In the genomic region with DNA sequence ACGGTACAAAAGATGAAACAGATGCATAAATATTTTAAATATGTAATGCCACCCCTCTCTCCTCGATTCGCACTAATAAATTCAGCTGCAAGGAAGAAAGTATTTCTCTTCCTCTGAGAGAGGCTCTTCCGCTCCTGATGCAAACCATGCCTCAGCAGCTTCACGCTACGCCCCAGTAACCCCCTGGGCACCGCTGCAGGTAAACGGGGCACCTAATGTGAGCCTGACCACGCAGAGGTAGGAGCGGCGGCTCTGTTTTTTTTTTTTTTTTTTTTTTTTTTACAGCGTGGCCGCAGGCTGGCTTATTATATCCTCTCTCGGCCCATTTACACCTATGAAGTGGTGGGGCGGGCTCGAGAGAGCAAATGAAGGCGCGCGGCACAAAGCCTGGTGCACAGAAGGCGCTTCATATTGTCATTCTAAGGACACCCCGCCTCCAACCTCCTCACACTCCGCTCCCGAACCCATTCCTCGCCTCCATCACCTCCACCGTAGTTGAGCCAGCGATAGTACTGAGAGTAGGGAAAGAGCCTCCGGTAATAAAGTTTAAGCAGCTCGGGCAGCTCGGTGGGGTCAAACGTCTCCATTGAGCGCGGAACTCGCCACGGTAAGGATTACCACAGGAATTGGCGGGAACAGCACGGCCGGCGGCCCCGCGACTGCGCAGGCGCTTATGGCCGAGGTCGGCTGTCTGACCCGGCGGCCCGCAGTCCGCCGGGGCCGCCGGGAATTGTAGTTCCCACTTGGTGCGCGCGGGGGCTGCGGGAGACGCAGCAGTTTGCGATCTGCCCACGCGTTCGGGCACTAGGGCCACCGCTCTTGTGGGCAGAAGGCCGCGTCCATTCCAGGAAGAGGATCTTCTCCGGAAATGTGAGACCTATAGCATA, we compare ENCODE assay signal across 8 cellular contexts. TPM values are rescaled to one million over a fixed set of nuclear protein-coding genes. Genes with fewer than 3 reads are reported as not detected.
A peak's percentile ranks its signal among the peaks of the same experiment; 100 is the strongest.
DNase-seq lines count a peak whose midpoint lies in the region; ATAC-seq and TF ChIP-seq lines count a peak whose summit lies in the region.

A gene (minus strand): TSS at position 612 of the 887 bp plus-strand sequence. CDS start 25 bp downstream, at position 587.

- H3F3A ChIP-seq in Loucy (ENCODE audit: low read depth) (no peaks in the 10 kb centered on the region), neural cell (ENCODE audit: insufficient read depth, low read length, poor library complexity, severe bottlenecking) (no peaks in the 10 kb centered on the region)

- H3K9me2 ChIP-seq in Loucy (replicated peaks; ENCODE audit: low read depth, low read length) (no peaks in the 10 kb centered on the region), neural cell (ENCODE audit: insufficient read depth, low read length) (no peaks in the 10 kb centered on the region)

- TF ChIP-seq CTCF in Loucy (conservative IDR thresholded peaks at IDR 0.05; ENCODE audit: low read length) (no peak), RWPE2 (IDR thresholded peaks at IDR 0.05; ENCODE audit: poor library complexity, severe bottlenecking) (no peak), neural cell (IDR thresholded peaks at IDR 0.05; ENCODE audit: poor library complexity, severe bottlenecking) (no peak)

- H3K27me3 ChIP-seq in H7 (ENCODE audit: control insufficient read depth, insufficient read depth, low read length) (no peaks in the 10 kb centered on the region), Loucy (ENCODE audit: insufficient read depth, low read length, poor library complexity, severe bottlenecking) (peaks cover 4% of the 10 kb centered on the region), RWPE2 (ENCODE audit: insufficient read depth, poor library complexity, severe bottlenecking) (no peaks in the 10 kb centered on the region), neural cell (ENCODE audit: insufficient read depth, low read depth, low read length) (no peaks in the 10 kb centered on the region)

- ATAC-seq in RWPE2 (ENCODE audit: low read depth), result peak; percentile 89

- peak within 1 kb of the TSS; percentile 99 for H3K27ac Mint-ChIP-seq in activated T-helper 2 cell treated with anti-CD3 and anti-CD28 coated beads, Interferon-gamma antibody, Interleukin-2, Interleukin-4, amounts not matched to agents 10 μg/mL and 5 μg/mL and 100 μg/mL, durations not matched to agents 14 hours and 24 hours and 36 hours
- H3K27ac Mint-ChIP-seq in stimulated activated naive CD8-positive, alpha-beta T cell treated with anti-CD3 and anti-CD28 coated beads, Interleukin-15, Interleukin-2, amounts not matched to agents 100 ng/mL and 50 ng/mL, for 24 hours, result peak within 1 kb of the TSS; percentile 99

- H3K27ac ChIP-seq in RWPE2 (ENCODE audit: poor library complexity, severe bottlenecking) (peak within 1 kb of the TSS; percentile 46), neural cell (ENCODE audit: low read length) (peak within 1 kb of the TSS; percentile 73)

- no peak for TF ChIP-seq RAD21 in neural cell (conservative IDR thresholded peaks at IDR 0.05)

- H3K4me3 ChIP-seq in H7 (ENCODE audit: insufficient read depth, low read depth, low read length) (peak within 1 kb of the TSS; percentile 71), Loucy (ENCODE audit: low read length, poor library complexity, severe bottlenecking) (peak within 1 kb of the TSS; percentile 93), RWPE2 (ENCODE audit: severe bottlenecking) (peak within 1 kb of the TSS; percentile 86), neural cell (ENCODE audit: low read length) (peak within 1 kb of the TSS; percentile 76)

- peak within 1 kb of the TSS; percentile 94 for H3K4me2 ChIP-seq in Loucy (ENCODE audit: low read depth, low read length, poor library complexity, severe bottlenecking)
- peak within 1 kb of the TSS; percentile 82 for H3K4me2 ChIP-seq in neural cell (ENCODE audit: low read length)

- DNase-seq in ELR (ENCODE audit: low read depth), result peak; percentile 89
- DNase-seq in H7, result peak; percentile 96
- DNase-seq in RWPE2 (ENCODE audit: low spot score), result peak; percentile 80
- DNase-seq in activated T-helper 2 cell treated with anti-CD3 and anti-CD28 coated beads, Interferon-gamma antibody, Interleukin-2, Interleukin-4, amounts not matched to agents 10 μg/mL and 5 μg/mL and 100 μg/mL, durations not matched to agents 14 hours and 24 hours and 36 hours (ENCODE audit: low spot score), result peak; percentile 88
- peak; percentile 57 for DNase-seq in fibroblast of the conjunctiva (ENCODE audit: low read depth)

- H3K79me2 ChIP-seq in Loucy (ENCODE audit: insufficient read depth, low read length) (peaks cover 35% of the 10 kb centered on the region), neural cell (replicated peaks; ENCODE audit: insufficient read depth, low read length) (no peaks in the 10 kb centered on the region)

- peaks cover 39% of the 10 kb centered on the region for H3K4me1 Mint-ChIP-seq in activated T-helper 2 cell treated with anti-CD3 and anti-CD28 coated beads, Interferon-gamma antibody, Interleukin-2, Interleukin-4, amounts not matched to agents 10 μg/mL and 5 μg/mL and 100 μg/mL, durations not matched to agents 14 hours and 24 hours and 36 hours (ENCODE audit: low read depth)
- peaks cover 48% of the 10 kb centered on the region for H3K4me1 Mint-ChIP-seq in stimulated activated naive CD8-positive, alpha-beta T cell treated with anti-CD3 and anti-CD28 coated beads, Interleukin-15, Interleukin-2, amounts not matched to agents 100 ng/mL and 50 ng/mL, for 24 hours (ENCODE audit: low read depth)

- intact Hi-C loops in activated T-helper 2 cell treated with anti-CD3 and anti-CD28 coated beads, Interferon-gamma antibody, Interleukin-2, Interleukin-4, amounts not matched to agents 10 μg/mL and 5 μg/mL and 100 μg/mL, durations not matched to agents 14 hours and 24 hours and 36 hours (cut with micrococcal nuclease), result loop anchor here (1.0 to 10.0 kb wide), 5 partner anchors 27 to 433 kb away; a partner anchor contains a TSS

- H3K9me3 ChIP-seq in Loucy (ENCODE audit: insufficient read depth, low read depth, low read length), result no peaks in the 10 kb centered on the region
- no peaks in the 10 kb centered on the region for H3K9me3 ChIP-seq in RWPE2 (ENCODE audit: severe bottlenecking)
- no peaks in the 10 kb centered on the region for H3K9me3 ChIP-seq in neural cell (ENCODE audit: low read length)

- TF ChIP-seq EP300 in neural cell (conservative IDR thresholded peaks at IDR 0.05; ENCODE audit: poor library complexity, severe bottlenecking), result peak; percentile 50

- no peaks in the 10 kb centered on the region for H3K27me3 Mint-ChIP-seq in activated T-helper 2 cell treated with anti-CD3 and anti-CD28 coated beads, Interferon-gamma antibody, Interleukin-2, Interleukin-4, amounts not matched to agents 10 μg/mL and 5 μg/mL and 100 μg/mL, durations not matched to agents 14 hours and 24 hours and 36 hours (ENCODE audit: low read depth)
- no peaks in the 10 kb centered on the region for H3K27me3 Mint-ChIP-seq in stimulated activated naive CD8-positive, alpha-beta T cell treated with anti-CD3 and anti-CD28 coated beads, Interleukin-15, Interleukin-2, amounts not matched to agents 100 ng/mL and 50 ng/mL, for 24 hours

- peak within 1 kb of the TSS; percentile 75 for H2AFZ ChIP-seq in Loucy (ENCODE audit: low read length)
- H2AFZ ChIP-seq in neural cell (ENCODE audit: low read depth, low read length), result peak within 1 kb of the TSS; percentile 74

- H3K9ac ChIP-seq in Loucy (ENCODE audit: low read depth, low read length, poor library complexity, severe bottlenecking) (peak within 1 kb of the TSS; percentile 96), neural cell (ENCODE audit: low read length) (peak within 1 kb of the TSS; percentile 70)

- H4K20me1 ChIP-seq in Loucy (ENCODE audit: insufficient read depth, low read length, poor library complexity, severe bottlenecking), result peaks cover 11% of the 10 kb centered on the region
- no peaks in the 10 kb centered on the region for H4K20me1 ChIP-seq in neural cell (ENCODE audit: insufficient read depth)

- peaks cover 36% of the 10 kb centered on the region for H3K36me3 Mint-ChIP-seq in activated T-helper 2 cell treated with anti-CD3 and anti-CD28 coated beads, Interferon-gamma antibody, Interleukin-2, Interleukin-4, amounts not matched to agents 10 μg/mL and 5 μg/mL and 100 μg/mL, durations not matched to agents 14 hours and 24 hours and 36 hours (ENCODE audit: low read depth)
- peaks cover 44% of the 10 kb centered on the region for H3K36me3 Mint-ChIP-seq in stimulated activated naive CD8-positive, alpha-beta T cell treated with anti-CD3 and anti-CD28 coated beads, Interleukin-15, Interleukin-2, amounts not matched to agents 100 ng/mL and 50 ng/mL, for 24 hours (ENCODE audit: low read depth)

- H3K36me3 ChIP-seq in H7 (replicated peaks; ENCODE audit: control insufficient read depth, insufficient read depth, low read length) (peaks cover 3% of the 10 kb centered on the region), Loucy (ENCODE audit: insufficient read depth, low read length) (peaks cover 3% of the 10 kb centered on the region; the same call in 1 of the 2 replicates), RWPE2 (ENCODE audit: low read depth) (peaks cover 38% of the 10 kb centered on the region), neural cell (ENCODE audit: insufficient read depth, low read length) (no peaks in the 10 kb centered on the region)

- no peaks in the 10 kb centered on the region for H3K9me3 Mint-ChIP-seq in activated T-helper 2 cell treated with anti-CD3 and anti-CD28 coated beads, Interferon-gamma antibody, Interleukin-2, Interleukin-4, amounts not matched to agents 10 μg/mL and 5 μg/mL and 100 μg/mL, durations not matched to agents 14 hours and 24 hours and 36 hours
- H3K9me3 Mint-ChIP-seq in stimulated activated naive CD8-positive, alpha-beta T cell treated with anti-CD3 and anti-CD28 coated beads, Interleukin-15, Interleukin-2, amounts not matched to agents 100 ng/mL and 50 ng/mL, for 24 hours, result no peaks in the 10 kb centered on the region

- H3K4me3 Mint-ChIP-seq in activated T-helper 2 cell treated with anti-CD3 and anti-CD28 coated beads, Interferon-gamma antibody, Interleukin-2, Interleukin-4, amounts not matched to agents 10 μg/mL and 5 μg/mL and 100 μg/mL, durations not matched to agents 14 hours and 24 hours and 36 hours (ENCODE audit: low read depth), result peak within 1 kb of the TSS; percentile 98
- H3K4me3 Mint-ChIP-seq in stimulated activated naive CD8-positive, alpha-beta T cell treated with anti-CD3 and anti-CD28 coated beads, Interleukin-15, Interleukin-2, amounts not matched to agents 100 ng/mL and 50 ng/mL, for 24 hours, result peak within 1 kb of the TSS; percentile 95

- H3K4me1 ChIP-seq in Loucy (ENCODE audit: insufficient read depth, low read length, poor library complexity, severe bottlenecking), result peaks cover 21% of the 10 kb centered on the region
- peaks cover 6% of the 10 kb centered on the region for H3K4me1 ChIP-seq in RWPE2 (ENCODE audit: insufficient read depth, poor library complexity, severe bottlenecking)

TF ChIP-seq in neural cell, 6 proteins besides CTCF, POLR2A, EP300 and RAD21 (continues in another document):
- peak; percentile 62 for TF ChIP-seq TAF1 (IDR thresholded peaks at IDR 0.05; ENCODE audit: low read depth)

RNA-seq across cellular contexts. Expression of the gene that starts here (rescaled TPM):
- 44.0 and 70.2 TPM in 2 replicates for total RNA-seq in H7 (2014; rRNA removed; shearing (Covaris generic))
- total RNA-seq in activated T-helper 2 cell treated with anti-CD3 and anti-CD28 coated beads, Interferon-gamma antibody, Interleukin-2, Interleukin-4, amounts not matched to agents 10 μg/mL and 5 μg/mL and 100 μg/mL, durations not matched to agents 14 hours and 24 hours and 36 hours, result 59.4 and 63.9 TPM in 2 replicates
- polyA plus RNA-seq in neural cell, result 36.1 and 41.5 TPM in 2 replicates
- 41.8 and 45.8 TPM in 2 replicates for polyA minus RNA-seq in neural cell

Comparison
In these comparisons a context has a peak if more than half of its experiments do, and no peak if none do; other contexts are left out.
1. Peak in every context shown above with its lines: DNase-seq, ATAC-seq, H3K4me3 ChIP-seq and H3K27ac ChIP-seq.